Comparison of ENCODE assay signal across 1 cellular context in the genomic region with DNA sequence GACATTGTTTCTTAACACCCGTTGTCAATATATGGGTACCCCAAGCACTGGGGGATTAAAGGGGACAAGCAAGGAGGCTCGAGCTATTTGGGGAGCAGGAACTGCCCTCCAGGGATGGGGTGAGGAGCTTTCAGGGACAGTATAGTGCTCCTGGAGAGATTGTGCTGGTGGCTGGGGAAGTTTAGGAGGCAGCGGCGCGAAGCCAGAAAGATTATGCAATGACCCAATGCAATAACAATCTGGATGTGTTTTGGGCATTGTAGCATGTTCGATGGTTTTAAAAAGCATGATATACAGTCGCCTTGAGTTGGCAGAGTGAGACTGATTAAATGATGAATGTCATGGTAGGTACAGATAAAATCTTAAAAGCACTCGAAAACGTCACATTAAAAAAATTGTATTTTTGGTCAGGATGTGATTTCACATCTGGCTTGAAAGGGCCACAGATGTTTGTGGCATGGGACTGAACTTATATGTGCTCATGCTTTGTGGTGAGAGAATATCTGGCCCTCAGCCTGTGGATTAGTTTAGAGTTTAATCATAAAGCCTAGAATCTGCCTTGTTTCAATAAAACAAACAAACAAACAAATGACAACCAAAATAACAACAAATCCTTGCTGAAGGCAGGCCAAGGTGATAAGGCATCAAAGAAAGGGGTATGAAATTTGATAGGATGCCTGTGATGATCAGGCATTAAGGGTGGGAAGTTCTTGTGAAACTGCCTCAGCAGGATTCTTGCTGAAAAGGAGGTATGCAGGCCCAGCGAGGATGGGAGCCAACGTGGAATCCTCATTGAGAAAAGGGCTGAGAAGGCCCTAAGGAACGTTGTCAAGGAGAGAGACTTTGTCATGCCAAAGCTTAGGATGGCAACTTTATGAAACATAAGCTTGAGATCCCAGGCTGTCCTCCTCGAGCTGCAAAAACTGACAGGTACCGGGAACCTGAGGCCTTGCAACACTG.
TF ChIP-seq lines count a peak whose summit lies in the region.

No MANE protein-coding gene starts in this region.

TF ChIP-seq in SK-N-SH, 30 proteins besides CTCF, POLR2A, EP300 and RAD21 (continued from another document):
- TF ChIP-seq, protein P1, sequence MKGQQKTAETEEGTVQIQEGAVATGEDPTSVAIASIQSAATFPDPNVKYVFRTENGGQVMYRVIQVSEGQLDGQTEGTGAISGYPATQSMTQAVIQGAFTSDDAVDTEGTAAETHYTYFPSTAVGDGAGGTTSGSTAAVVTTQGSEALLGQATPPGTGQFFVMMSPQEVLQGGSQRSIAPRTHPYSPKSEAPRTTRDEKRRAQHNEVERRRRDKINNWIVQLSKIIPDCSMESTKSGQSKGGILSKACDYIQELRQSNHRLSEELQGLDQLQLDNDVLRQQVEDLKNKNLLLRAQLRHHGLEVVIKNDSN (IDR thresholded peaks at IDR 0.05; ENCODE audit: borderline replicate concordance, low read depth), result no peak
- no peak for TF ChIP-seq MXI1 (IDR thresholded peaks at IDR 0.05; ENCODE audit: low read depth, low read length)
- no peak for TF ChIP-seq RXRA (IDR thresholded peaks at IDR 0.05; ENCODE audit: borderline replicate concordance, low read depth)
- TF ChIP-seq TEAD4 (IDR thresholded peaks at IDR 0.05; ENCODE audit: borderline replicate concordance, insufficient read depth), result no peak
